Comparison of ENCODE assay signal across 17 cellular contexts in genomic region chr12:57626929-57627445, GRCh38. TPM values are rescaled to one million over a fixed set of nuclear protein-coding genes. Genes with fewer than 3 reads are reported as not detected.
"Had no signal": no experiment of that assay in that cellular context is flagged by ENCODE, and none has a peak within 500 bp of the region (broad histone marks: within the 10 kb centered on the region; RNA-seq: fewer than 3 reads in every experiment).

No MANE protein-coding gene starts in this region.

- H3K9ac ChIP-seq: SK-N-SH had no signal

- DNase-seq: amniotic stem cell; central memory CD4-positive, alpha-beta T cell; colonic mucosa; left colon; natural killer cell; T1000; WERI-Rb-1 had no signal

- H3K36me3 Mint-ChIP-seq: activated naive CD4-positive, alpha-beta T cell treated with anti-CD3 and anti-CD28 coated beads, Interleukin-2, amount 50 U/mL, for 24 hours; natural killer cell; stimulated activated memory B cell treated with anti-CD40 and anti-IgM and Interleukin-4, amounts not matched to agents 10 μg/mL and 1 μg/mL and 100 μg/mL, for 72 hours; T-cell had no signal

- H3K4me3 ChIP-seq: colonic mucosa, esophagus muscularis mucosa, tibial artery had no signal

- H3K9me3 Mint-ChIP-seq: activated naive CD4-positive, alpha-beta T cell treated with anti-CD3 and anti-CD28 coated beads, Interleukin-2, amount 50 U/mL, for 24 hours; natural killer cell; stimulated activated memory B cell treated with anti-CD40 and anti-IgM and Interleukin-4, amounts not matched to agents 10 μg/mL and 1 μg/mL and 100 μg/mL, for 72 hours; T-cell had no signal

- H3K9me3 ChIP-seq: colonic mucosa, esophagus muscularis mucosa, neutrophil, SK-N-SH, tibial artery had no signal

- H3K4me1 ChIP-seq: colonic mucosa had no signal

- H3K27ac Mint-ChIP-seq: activated CD4-positive, alpha-beta T cell treated with anti-CD3 and anti-CD28 coated beads for 36 hours; activated CD8-positive, alpha-beta T cell treated with anti-CD3 and anti-CD28 coated beads, Interleukin-2, amount 10 ng/mL, durations not matched to agents 7 days and 5 days; natural killer cell; stimulated activated memory B cell treated with anti-CD40 and anti-IgM and Interleukin-4, amounts not matched to agents 10 μg/mL and 1 μg/mL and 100 μg/mL, for 72 hours; T-cell had no signal

- H3K36me3 ChIP-seq: colonic mucosa, neutrophil had no signal

- H3K27ac ChIP-seq: colonic mucosa, esophagus muscularis mucosa, neutrophil, tibial artery, WERI-Rb-1 had no signal

- H3K4me3 Mint-ChIP-seq: activated CD4-positive, alpha-beta T cell treated with anti-CD3 and anti-CD28 coated beads for 36 hours; activated CD8-positive, alpha-beta T cell treated with anti-CD3 and anti-CD28 coated beads, Interleukin-2, amount 10 ng/mL, durations not matched to agents 7 days and 5 days; stimulated activated memory B cell treated with anti-CD40 and anti-IgM and Interleukin-4, amounts not matched to agents 10 μg/mL and 1 μg/mL and 100 μg/mL, for 72 hours had no signal

- H3K4me2 ChIP-seq: SK-N-SH had no signal

RNA-seq across cellular contexts. Expression of gene B4GALNT1, which starts 6.0 kb away (rescaled TPM):
- total RNA-seq: lung microvascular endothelial cell had no signal
